In genomic region chrX:153689654-153690465, GRCh38 we compare ENCODE assay signal across 9 cellular contexts. TPM values are rescaled to one million over a fixed set of nuclear protein-coding genes. Genes with fewer than 3 reads are reported as not detected.
DNase-seq lines count a peak whose midpoint lies in the region; ATAC-seq, FAIRE-seq and TF ChIP-seq lines count a peak whose summit lies in the region.
"Had no signal": no experiment of that assay in that cellular context is flagged by ENCODE, and none has a peak within 500 bp of the region (broad histone marks: within the 10 kb centered on the region; RNA-seq: fewer than 3 reads in every experiment).

No MANE protein-coding gene starts in this region.

- ATAC-seq in GM18511 (IDR thresholded peaks at IDR 0.05; ENCODE audit: unreplicated experiment): no peak

- no peaks in the 10 kb centered on the region for H3K79me1 ChIP-seq in mesendoderm (ENCODE audit: low read length)

- no peak for FAIRE-seq in HTR-8/SVneo (lab: Jason Lieb, UNC)
- FAIRE-seq in frontal cortex (lab: Jason Lieb, UNC): no peak

- H3K4me2 ChIP-seq in mesendoderm (ENCODE audit: low read length): no peak overlapping the region

- no peak for DNase-seq in AG10803 (ENCODE audit: low read depth)
- DNase-seq in LNCaP clone FGC (ENCODE audit: low read depth): no peak
- DNase-seq in coronary artery (ENCODE audit: low spot score): no peak
- peak; percentile 45 for DNase-seq in mesendoderm
- no peak for DNase-seq in GM19240 (ENCODE audit: insufficient read length, low spot score)
- DNase-seq in HTR-8/SVneo (ENCODE audit: insufficient read length, low spot score): no peak
- DNase-seq in frontal cortex (ENCODE audit: low spot score in 2 of 2): no peak
- DNase-seq: GF-D8 had no signal

- no peak overlapping the region for H4K8ac ChIP-seq in mesendoderm (ENCODE audit: low read depth, low read length)

- H2BK15ac ChIP-seq in mesendoderm (replicated peaks; ENCODE audit: low read depth): no peak overlapping the region

- H3K4me1 ChIP-seq in mesendoderm (ENCODE audit: control insufficient read depth, low read depth, low read length): no peaks in the 10 kb centered on the region

- H2BK5ac ChIP-seq in mesendoderm (ENCODE audit: low read length): no peak overlapping the region

- H3K18ac ChIP-seq in mesendoderm (ENCODE audit: low read length): no peak overlapping the region

- no peak overlapping the region for H3K4ac ChIP-seq in mesendoderm (ENCODE audit: low read depth, low read length)

- no peaks in the 10 kb centered on the region for H3K79me2 ChIP-seq in mesendoderm (ENCODE audit: control insufficient read depth, insufficient read depth, low read length)

- H2AK5ac ChIP-seq in mesendoderm (ENCODE audit: low read length): no peak overlapping the region

- TF ChIP-seq CTCF in AG10803 (conservative IDR thresholded peaks at IDR 0.05; ENCODE audit: low read length) (no peak), LNCaP clone FGC (IDR thresholded peaks at IDR 0.05; ENCODE audit: control insufficient read depth, extremely low read depth, insufficient read depth) (no peak), coronary artery (IDR thresholded peaks at IDR 0.05) (no peak)

- H3K36me3 ChIP-seq in mesendoderm (ENCODE audit: control insufficient read depth, insufficient read depth, low read length): no peaks in the 10 kb centered on the region

- no peaks in the 10 kb centered on the region for H3K27me3 ChIP-seq in mesendoderm (ENCODE audit: insufficient read depth, low read length, poor library complexity)

- WGBS in mesendoderm (ENCODE audit: extremely low coverage, insufficient coverage, low lambda C conversion rate): no CpG with 5 or more reads among the region's 19 CpGs

- H3K4me3 ChIP-seq in AG10803 (ENCODE audit: low read length) (peak overlapping the region; percentile 46), LNCaP clone FGC (ENCODE audit: low read depth, low read length) (peak overlapping the region; percentile 56), coronary artery (peak overlapping the region; percentile 77), mesendoderm (ENCODE audit: low read length) (no peak overlapping the region)

- H4K5ac ChIP-seq in mesendoderm (ENCODE audit: low read length): no peak overlapping the region

- peak overlapping the region; percentile 34 for H3K56ac ChIP-seq in mesendoderm (ENCODE audit: low read length)

- H2BK120ac ChIP-seq in mesendoderm (ENCODE audit: low read depth, low read length): no peak overlapping the region

- H3K9ac ChIP-seq in mesendoderm (ENCODE audit: low read length): peak overlapping the region; percentile 29

- no peak overlapping the region for H3K23ac ChIP-seq in mesendoderm (ENCODE audit: low read length)

- H3K27ac ChIP-seq in coronary artery (peak overlapping the region in 1 of 2 donors; percentile 90), mesendoderm (ENCODE audit: low read depth, low read length) (no peak overlapping the region)

RNA-seq across cellular contexts. Expression of gene SLC6A8, which starts 2.1 kb away (rescaled TPM):
- 26.9 TPM for polyA plus RNA-seq in mesendoderm (2013, experiment 1 of 2)
- polyA plus RNA-seq in mesendoderm (2013, experiment 2 of 2): 27.7 TPM
- total RNA-seq in frontal cortex: 12.2 TPM

RNA-seq across cellular contexts. Expression of gene PNCK, which starts 16.2 kb away (rescaled TPM):
- polyA plus RNA-seq in mesendoderm (2013, experiment 1 of 2): 0.41 TPM
- polyA plus RNA-seq in mesendoderm (2013, experiment 2 of 2): 0.39 TPM
- 18.3 TPM for total RNA-seq in frontal cortex

RNA-seq across cellular contexts. Expression of gene BCAP31, which starts 34.3 kb away (rescaled TPM):
- polyA plus RNA-seq in mesendoderm (2013, experiment 1 of 2): 107 TPM
- 106 TPM for polyA plus RNA-seq in mesendoderm (2013, experiment 2 of 2)
- total RNA-seq in frontal cortex: 57.5 TPM

RNA-seq across cellular contexts. Expression of gene ABCD1, which starts 34.8 kb away (rescaled TPM):
- 13.0 TPM for polyA plus RNA-seq in mesendoderm (2013, experiment 1 of 2)
- polyA plus RNA-seq in mesendoderm (2013, experiment 2 of 2): 12.3 TPM
- 3.7 TPM for total RNA-seq in frontal cortex

RNA-seq across cellular contexts. Expression of gene DUSP9, which starts 42.9 kb away (rescaled TPM):
- 0.51 TPM for polyA plus RNA-seq in mesendoderm (2013, experiment 1 of 2)
- polyA plus RNA-seq in mesendoderm (2013, experiment 2 of 2): 0.42 TPM
- 2.9 TPM for total RNA-seq in frontal cortex
